Comparison of ENCODE assay signal across 9 cellular contexts in the genomic region with DNA sequence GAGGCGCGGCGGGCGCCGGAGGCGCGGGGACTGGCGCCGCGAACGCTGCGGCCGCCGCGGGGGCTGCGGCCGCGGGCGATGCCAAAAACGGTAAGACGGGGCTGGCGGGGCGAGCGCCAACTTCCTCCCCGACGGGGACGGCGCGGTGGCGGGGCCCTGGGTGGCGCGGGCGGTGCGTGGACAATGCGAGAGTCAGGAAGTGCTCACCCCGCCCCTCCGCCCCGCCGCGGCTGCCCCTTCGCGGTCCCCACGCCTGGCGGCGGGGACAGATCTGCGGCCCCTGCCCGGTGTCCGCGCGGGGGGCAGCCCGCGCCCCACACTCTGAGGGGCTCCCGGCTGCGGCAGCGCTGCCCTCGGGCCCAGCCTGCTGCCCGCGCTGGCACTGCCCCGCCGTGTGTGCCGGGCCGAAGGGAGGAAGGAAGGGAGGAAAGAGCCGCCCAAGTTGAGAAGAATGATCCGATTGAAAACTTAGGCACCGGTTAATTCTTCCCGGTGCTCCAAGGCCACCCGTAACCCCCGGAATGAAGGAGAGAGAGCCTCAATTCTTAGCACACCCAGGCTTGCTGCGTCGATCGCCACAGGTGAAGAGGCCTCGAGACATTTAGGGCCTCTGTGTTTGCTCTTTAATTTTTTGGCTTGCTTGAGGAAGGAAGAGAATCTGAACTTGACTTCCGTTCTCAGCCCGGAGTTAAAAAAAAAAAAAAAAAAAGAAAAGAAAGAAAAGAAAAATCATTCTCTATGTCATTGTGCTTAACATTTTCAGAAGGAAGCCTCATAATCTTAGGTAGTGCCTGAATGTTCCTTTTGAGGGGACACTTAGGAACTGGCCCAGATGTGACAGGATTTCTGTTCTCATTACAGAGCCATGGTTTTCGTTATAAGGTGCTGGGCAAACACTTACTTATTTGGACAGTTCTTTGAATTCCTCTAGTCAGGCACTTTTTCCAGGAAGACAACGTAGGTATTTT.
DNase-seq lines count a peak whose midpoint lies in the region; ATAC-seq, FAIRE-seq and TF ChIP-seq lines count a peak whose summit lies in the region.
"Had no signal": no experiment of that assay in that cellular context is flagged by ENCODE, and none has a peak within 500 bp of the region (broad histone marks: within the 10 kb centered on the region; RNA-seq: fewer than 3 reads in every experiment).

No MANE protein-coding gene starts in this region.

- H3K27ac ChIP-seq in MM.1S (ENCODE audit: low read length): peak overlapping the region; percentile 67; the same call in 1 of the 2 replicates

- H3K4me3 Mint-ChIP-seq in effector memory CD8-positive, alpha-beta T cell: peak overlapping the region; percentile 88 to 95
- peak overlapping the region; percentile 81 for H3K4me3 Mint-ChIP-seq in memory B cell

- peak; percentile 40 for ATAC-seq in effector memory CD8-positive, alpha-beta T cell (replicated peaks)
- peak; percentile 19 for ATAC-seq in memory B cell (ENCODE audit: low read depth)

- peaks cover 27% of the 10 kb centered on the region for H3K4me1 ChIP-seq in MM.1S (ENCODE audit: low read length)

- no peaks in the 10 kb centered on the region for H3K27me3 Mint-ChIP-seq in effector memory CD8-positive, alpha-beta T cell
- no peaks in the 10 kb centered on the region for H3K27me3 Mint-ChIP-seq in memory B cell

- no peak for FAIRE-seq in H54 (lab: Jason Lieb, UNC)
- FAIRE-seq: endometrium had no signal

- DNase-seq in GM03348 (ENCODE audit: low spot score) (peak; percentile 69), H54 (ENCODE audit: insufficient read length, low spot score) (peak; percentile 16), MM.1S (peak; percentile 47), memory B cell (ENCODE audit: low spot score in 2 of 2) (peak; percentile 48 to 55), NCI-H526 treated with DMSO at 0.1 percent for 48 hours (lab: John Stamatoyannopoulos, UW) (no peak)
- peak; percentile 33 to 42 for DNase-seq in activated CD4-positive, alpha-beta T cell treated with anti-CD3 and anti-CD28 coated beads, Interleukin-2, amount 50 U/mL, for 4 hours
- DNase-seq in effector memory CD8-positive, alpha-beta T cell: peak; percentile 55 to 58 (median 57)
- peak; percentile 34 to 81 (median 62) for DNase-seq in stimulated activated naive CD4-positive, alpha-beta T cell (lab: John Stamatoyannopoulos, UW)

- TF ChIP-seq POLR2A in H54 (IDR thresholded peaks at IDR 0.05; ENCODE audit: low read depth, low read length): no peak

- H4K20me1 ChIP-seq in MM.1S (ENCODE audit: insufficient read depth, low read length): no peaks in the 10 kb centered on the region

- no peaks in the 10 kb centered on the region for H3K9me3 ChIP-seq in MM.1S (replicated peaks; ENCODE audit: insufficient read depth, low read length)

- peaks cover 51% of the 10 kb centered on the region for H3K79me2 ChIP-seq in MM.1S (ENCODE audit: low read length)

- peak overlapping the region; percentile 99 for H3K27ac Mint-ChIP-seq in effector memory CD8-positive, alpha-beta T cell
- H3K27ac Mint-ChIP-seq in memory B cell: peak overlapping the region; percentile 100

- H3K4me2 ChIP-seq in MM.1S (ENCODE audit: low read depth, low read length): peak overlapping the region; percentile 94

- TF ChIP-seq CTCF in MM.1S (IDR thresholded peaks at IDR 0.05; ENCODE audit: low read length): peak; percentile 6; the same call in 1 of the 2 replicates

- no peaks in the 10 kb centered on the region for H3K27me3 ChIP-seq in MM.1S (replicated peaks; ENCODE audit: insufficient read depth, low read length)

- peak overlapping the region; percentile 57; the same call in 1 of the 2 replicates for H2AFZ ChIP-seq in MM.1S (ENCODE audit: low read length)

- H3K9ac ChIP-seq in MM.1S (ENCODE audit: low read length): peak overlapping the region; percentile 84

- peaks cover 49 to 62% of the 10 kb centered on the region in 2 donors for H3K4me1 Mint-ChIP-seq in effector memory CD8-positive, alpha-beta T cell (ENCODE audit: low read depth in 2 of 2)
- peaks cover 55% of the 10 kb centered on the region for H3K4me1 Mint-ChIP-seq in memory B cell

- H3K9me3 Mint-ChIP-seq in effector memory CD8-positive, alpha-beta T cell: no peaks in the 10 kb centered on the region
- no peaks in the 10 kb centered on the region for H3K9me3 Mint-ChIP-seq in memory B cell

- no peaks in the 10 kb centered on the region for H3K9me2 ChIP-seq in MM.1S (replicated peaks; ENCODE audit: insufficient read depth, low read length)

- H3K36me3 Mint-ChIP-seq in effector memory CD8-positive, alpha-beta T cell (ENCODE audit: insufficient read depth): peaks cover 59% of the 10 kb centered on the region
- peaks cover 18% of the 10 kb centered on the region for H3K36me3 Mint-ChIP-seq in memory B cell

- H3K4me3 ChIP-seq in MM.1S (ENCODE audit: low read length): peak overlapping the region; percentile 86

- H3K36me3 ChIP-seq in MM.1S (replicated peaks; ENCODE audit: insufficient read depth, low read length): no peaks in the 10 kb centered on the region

- peaks cover 34% of the 10 kb centered on the region for H3F3A ChIP-seq in MM.1S (ENCODE audit: insufficient read depth, low read length)
